ENCODE assay signal across 17 cellular contexts in genomic region chr13:114134944-114135610, GRCh38. TPM values are rescaled to one million over a fixed set of nuclear protein-coding genes. Genes with fewer than 3 reads are reported as not detected.
A peak's percentile ranks its signal among the peaks of the same experiment; 100 is the strongest.
DNase-seq lines count a peak whose midpoint lies in the region; ATAC-seq and TF ChIP-seq lines count a peak whose summit lies in the region.
"Had no signal": no experiment of that assay in that cellular context is flagged by ENCODE, and none has a peak within 500 bp of the region (broad histone marks: within the 10 kb centered on the region; RNA-seq: fewer than 3 reads in every experiment).

No MANE protein-coding gene starts in this region.

- CTCF ChIA-PET in activated naive CD4-positive, alpha-beta T cell treated with anti-CD3 and anti-CD28 coated beads, Interleukin-2, amount 10 ng/mL, durations not matched to agents 7 days and 5 days (lab: Charles Lee) = interaction anchor here (0.9 to 1.9 kb wide), 3 partner anchors 10 to 27 kb away, joined by 4 to 6 read pairs (median 4); no protein-coding TSS in a partner anchor
- CTCF ChIA-PET in activated naive CD4-positive, alpha-beta T cell treated with anti-CD3 and anti-CD28 coated beads for 36 hours (lab: Charles Lee) = interaction anchor here (1.2 to 2.3 kb wide), 2 partner anchors 33 to 91 kb away, joined by 3 to 5 read pairs; no protein-coding TSS in a partner anchor
- CTCF ChIA-PET in RWPE1 (lab: Yijun Ruan, JAX) (interaction anchor here (0.6 to 0.7 kb wide), 2 partner anchors 45 to 140 kb away, joined by 3 to 4 read pairs; no protein-coding TSS in a partner anchor), Caco-2 (lab: Charles Lee) (no interaction called here)

- H3K4me3 ChIP-seq in gastroesophageal sphincter = no peak overlapping the region
- no peak overlapping the region for H3K4me3 ChIP-seq in Caco-2 (ENCODE audit: low read depth, low read length)
- H3K4me3 ChIP-seq: lower lobe of right lung had no signal

- no peak for TF ChIP-seq EP300 in gastroesophageal sphincter (IDR thresholded peaks at IDR 0.05)

- TF ChIP-seq POLR2A in gastroesophageal sphincter (IDR thresholded peaks at IDR 0.05) = no peak

- H3K4me3 Mint-ChIP-seq in activated naive CD4-positive, alpha-beta T cell treated with anti-CD3 and anti-CD28 coated beads, Interleukin-2, amount 10 ng/mL, durations not matched to agents 7 days and 5 days = no peak overlapping the region
- H3K4me3 Mint-ChIP-seq in activated naive CD4-positive, alpha-beta T cell treated with anti-CD3 and anti-CD28 coated beads for 36 hours = no peak overlapping the region
- no peak overlapping the region for H3K4me3 Mint-ChIP-seq in Caco-2 (ENCODE audit: unreplicated experiment)

- no peaks in the 10 kb centered on the region for H3K9me3 ChIP-seq in gastroesophageal sphincter
- no peaks in the 10 kb centered on the region for H3K9me3 ChIP-seq in Caco-2
- H3K9me3 ChIP-seq: lower lobe of right lung had no signal

- no peak for DNase-seq in activated naive CD4-positive, alpha-beta T cell treated with anti-CD3 and anti-CD28 coated beads, Interleukin-2, amount 10 ng/mL, durations not matched to agents 7 days and 5 days
- DNase-seq in activated naive CD4-positive, alpha-beta T cell treated with anti-CD3 and anti-CD28 coated beads for 36 hours = no peak
- no peak for DNase-seq in RWPE1 (ENCODE audit: low spot score)
- peak in 1 of 49 donors; percentile 50 for DNase-seq in substantia nigra (lab: John Stamatoyannopoulos, UW)
- no peak for DNase-seq in Caco-2
- DNase-seq: DND-41, NCI-H69, occipital lobe had no signal

- H3K9me3 Mint-ChIP-seq in activated naive CD4-positive, alpha-beta T cell treated with anti-CD3 and anti-CD28 coated beads, Interleukin-2, amount 10 ng/mL, durations not matched to agents 7 days and 5 days = no peaks in the 10 kb centered on the region
- H3K9me3 Mint-ChIP-seq in activated naive CD4-positive, alpha-beta T cell treated with anti-CD3 and anti-CD28 coated beads for 36 hours = no peaks in the 10 kb centered on the region
- no peaks in the 10 kb centered on the region for H3K9me3 Mint-ChIP-seq in Caco-2 (ENCODE audit: unreplicated experiment)

- H3K4me1 Mint-ChIP-seq in activated naive CD4-positive, alpha-beta T cell treated with anti-CD3 and anti-CD28 coated beads, Interleukin-2, amount 10 ng/mL, durations not matched to agents 7 days and 5 days = peaks cover 40% of the 10 kb centered on the region
- H3K4me1 Mint-ChIP-seq in activated naive CD4-positive, alpha-beta T cell treated with anti-CD3 and anti-CD28 coated beads for 36 hours (ENCODE audit: low read depth) = peaks cover 8% of the 10 kb centered on the region
- no peaks in the 10 kb centered on the region for H3K4me1 Mint-ChIP-seq in Caco-2 (ENCODE audit: low read depth, unreplicated experiment)

- peaks cover 22% of the 10 kb centered on the region for H3K36me3 Mint-ChIP-seq in activated naive CD4-positive, alpha-beta T cell treated with anti-CD3 and anti-CD28 coated beads, Interleukin-2, amount 10 ng/mL, durations not matched to agents 7 days and 5 days
- H3K36me3 Mint-ChIP-seq in activated naive CD4-positive, alpha-beta T cell treated with anti-CD3 and anti-CD28 coated beads for 36 hours (ENCODE audit: low read depth) = peaks cover 13% of the 10 kb centered on the region
- H3K36me3 Mint-ChIP-seq in Caco-2 (ENCODE audit: insufficient read depth, unreplicated experiment) = no peaks in the 10 kb centered on the region

- H3K27me3 Mint-ChIP-seq in activated naive CD4-positive, alpha-beta T cell treated with anti-CD3 and anti-CD28 coated beads, Interleukin-2, amount 10 ng/mL, durations not matched to agents 7 days and 5 days = peaks cover 22% of the 10 kb centered on the region
- H3K27me3 Mint-ChIP-seq in activated naive CD4-positive, alpha-beta T cell treated with anti-CD3 and anti-CD28 coated beads for 36 hours (ENCODE audit: low read depth) = no peaks in the 10 kb centered on the region
- peaks cover 8% of the 10 kb centered on the region for H3K27me3 Mint-ChIP-seq in Caco-2 (ENCODE audit: insufficient read depth, unreplicated experiment)
- H3K27me3 Mint-ChIP-seq: stimulated activated naive CD8-positive, alpha-beta T cell treated with anti-CD3 and anti-CD28 coated beads, Interleukin-15, Interleukin-2, amounts not matched to agents 100 ng/mL and 50 ng/mL, for 24 hours had no signal

- H3K27ac ChIP-seq in RWPE1 = peak overlapping the region; percentile 51
- H3K27ac ChIP-seq in gastroesophageal sphincter = peak overlapping the region in 3 of 4 donors; percentile 8 to 49 (median 41)
- peak overlapping the region; percentile 29 for H3K27ac ChIP-seq in substantia nigra (ENCODE audit: low read depth, low read length, poor library complexity, severe bottlenecking)
- H3K27ac ChIP-seq: lower lobe of right lung had no signal

- ATAC-seq in gastroesophageal sphincter (no peak), HG02763 (IDR thresholded peaks at IDR 0.05; ENCODE audit: unreplicated experiment) (no peak), GM19395 (IDR thresholded peaks at IDR 0.05; ENCODE audit: unreplicated experiment) (no peak)
- ATAC-seq: HCT116, lower lobe of right lung had no signal

- no peaks in the 10 kb centered on the region for H3K27me3 ChIP-seq in gastroesophageal sphincter
- H3K27me3 ChIP-seq in Caco-2 (replicated peaks; ENCODE audit: control insufficient read depth, insufficient read depth, low read length) = no peaks in the 10 kb centered on the region

- peak overlapping the region; percentile 71 for H3K27ac Mint-ChIP-seq in activated naive CD4-positive, alpha-beta T cell treated with anti-CD3 and anti-CD28 coated beads, Interleukin-2, amount 10 ng/mL, durations not matched to agents 7 days and 5 days
- no peak overlapping the region for H3K27ac Mint-ChIP-seq in activated naive CD4-positive, alpha-beta T cell treated with anti-CD3 and anti-CD28 coated beads for 36 hours
- no peak overlapping the region for H3K27ac Mint-ChIP-seq in Caco-2 (ENCODE audit: unreplicated experiment)
- H3K27ac Mint-ChIP-seq: activated T-helper 2 cell treated with anti-CD3 and anti-CD28 coated beads, Interferon-gamma antibody, Interleukin-2, Interleukin-4, amounts not matched to agents 10 μg/mL and 5 μg/mL and 100 μg/mL, durations not matched to agents 14 hours and 24 hours and 36 hours; stimulated activated naive CD8-positive, alpha-beta T cell treated with anti-CD3 and anti-CD28 coated beads, Interleukin-15, Interleukin-2, amounts not matched to agents 100 ng/mL and 50 ng/mL, for 24 hours had no signal

- no peak for TF ChIP-seq CTCF in RWPE1 (conservative IDR thresholded peaks at IDR 0.05; ENCODE audit: low read depth)
- TF ChIP-seq CTCF in gastroesophageal sphincter (IDR thresholded peaks at IDR 0.05) = no peak
- no peak for TF ChIP-seq CTCF in Caco-2 (IDR thresholded peaks at IDR 0.05; ENCODE audit: insufficient read depth in 1 of 2, low read depth in 1 of 2, low read length in 1 of 2, severe bottlenecking in 1 of 2, unreplicated experiment in 1 of 2)

- H3K36me3 ChIP-seq in gastroesophageal sphincter = no peaks in the 10 kb centered on the region
- H3K36me3 ChIP-seq in Caco-2 (ENCODE audit: control insufficient read depth, insufficient read depth, low read length) = no peaks in the 10 kb centered on the region
- H3K36me3 ChIP-seq: lower lobe of right lung had no signal

- intact Hi-C loops in activated naive CD4-positive, alpha-beta T cell treated with anti-CD3 and anti-CD28 coated beads for 36 hours (cut with micrococcal nuclease) = no loop called here
- intact Hi-C loops in Caco-2 (cut with micrococcal nuclease; ENCODE audit: unreplicated experiment) = no loop called here

- H3K4me1 ChIP-seq in gastroesophageal sphincter (peaks cover 0 to 15% (median 8%) of the 10 kb centered on the region in 3 donors), Caco-2 (peaks cover 7% of the 10 kb centered on the region)

- POLR2A ChIA-PET in RWPE1 (lab: Yijun Ruan, JAX; ENCODE audit: low non-redundant PET) = no interaction called here
- POLR2A ChIA-PET in Caco-2 (lab: Charles Lee) = no interaction called here

- 47 to 79% methylated on average over 7 to 8 of the region's 12 CpGs for WGBS in gastroesophageal sphincter (ENCODE audit: low coverage in 1 of 2), 2 donors

- BruUV-seq in Caco-2 (replicated peaks; lab: Mats Ljungman, UMichigan) = no TSS peak

RNA-seq across cellular contexts. Expression of gene RASA3, which starts 2.7 kb away (rescaled TPM):
- 10 to 100 TPM; 48.3 to 48.8 TPM for total RNA-seq in activated naive CD4-positive, alpha-beta T cell treated with anti-CD3 and anti-CD28 coated beads for 36 hours
- total RNA-seq in gastroesophageal sphincter = 10 to 100 TPM; 25.0 to 43.1 (median 30.2) TPM
- 0.88 and 0.95 TPM in 2 replicates for total RNA-seq in Caco-2 (2022)

RNA-seq across cellular contexts. Expression of gene CFAP97D2, which starts 44.0 kb away (rescaled TPM):
- total RNA-seq in activated naive CD4-positive, alpha-beta T cell treated with anti-CD3 and anti-CD28 coated beads for 36 hours = under 1 TPM in 1 of 2 experiments, not detected in 1; 0.17 TPM
- total RNA-seq in gastroesophageal sphincter (not detected), Caco-2 (2022) (not detected in 2 replicates)
- total RNA-seq: activated T-helper 2 cell treated with anti-CD3 and anti-CD28 coated beads, Interferon-gamma antibody, Interleukin-2, Interleukin-4, amounts not matched to agents 10 μg/mL and 5 μg/mL and 100 μg/mL, durations not matched to agents 14 hours and 24 hours and 36 hours; occipital lobe; RPMI7951; skeletal muscle tissue had no signal

Comparison
In these comparisons a context has a peak if more than half of its experiments do, and no peak if none do; other contexts are left out.
1. RNA of gene RASA3, which starts 2.7 kb away (total RNA-seq): 48.3 to 48.8 TPM in activated naive CD4-positive, alpha-beta T cell treated with anti-CD3 and anti-CD28 coated beads for 36 hours and 25.0 to 43.1 TPM in gastroesophageal sphincter; 0.88 to 0.95 TPM in Caco-2; every median in the first group is over 10 times any median in the second.
2. Peak in every context shown above with its lines, with median percentiles within 50 percentile points of each other: H3K27ac ChIP-seq.